ENCODE assay signal across 8 cellular contexts in genomic region chr12:49129332-49130150, GRCh38. TPM values are rescaled to one million over a fixed set of nuclear protein-coding genes. Genes with fewer than 3 reads are reported as not detected.
DNase-seq lines count a peak whose midpoint lies in the region; ATAC-seq and TF ChIP-seq lines count a peak whose summit lies in the region.

No MANE protein-coding gene starts in this region.

- TF ChIP-seq CTCF in body of pancreas (IDR thresholded peaks at IDR 0.05) = no peak
- no peak for TF ChIP-seq CTCF in lower leg skin (IDR thresholded peaks at IDR 0.05)
- TF ChIP-seq CTCF in transverse colon (IDR thresholded peaks at IDR 0.05) = no peak
- TF ChIP-seq CTCF in GM10266 (IDR thresholded peaks at IDR 0.05; ENCODE audit: control insufficient read depth, insufficient read depth, low read depth, missing control alignments) = no peak

- no peak for TF ChIP-seq EP300 in transverse colon (IDR thresholded peaks at IDR 0.05; ENCODE audit: low read depth)

- H3K36me3 ChIP-seq in body of pancreas (replicated peaks in 1 of 2; ENCODE audit: insufficient read depth in 1 of 2, low read depth in 2 of 2) (peaks cover 7 to 11% of the 10 kb centered on the region in 2 donors), transverse colon (peaks cover 0 to 18% (median 5%) of the 10 kb centered on the region in 4 donors)

- H3K4me1 ChIP-seq in body of pancreas (peaks cover 31% of the 10 kb centered on the region), transverse colon (peaks cover 11 to 33% (median 19%) of the 10 kb centered on the region in 4 donors)

- H3K9me3 ChIP-seq in body of pancreas = no peaks in the 10 kb centered on the region
- H3K9me3 ChIP-seq in transverse colon = no peaks in the 10 kb centered on the region

- H3K27me3 ChIP-seq in body of pancreas (no peaks in the 10 kb centered on the region), transverse colon (no peaks in the 10 kb centered on the region)

- H3K4me3 ChIP-seq in body of pancreas (peak overlapping the region in 1 of 2 donors; percentile 96), lower leg skin (ENCODE audit: low read depth, poor library complexity, severe bottlenecking) (peak overlapping the region; percentile 98), transverse colon (peak overlapping the region in 3 of 4 donors; percentile 84 to 94 (median 90))

- TF ChIP-seq POLR2A in body of pancreas (IDR thresholded peaks at IDR 0.05) = no peak
- no peak for TF ChIP-seq POLR2A in lower leg skin (IDR thresholded peaks at IDR 0.05)
- TF ChIP-seq POLR2A in transverse colon (IDR thresholded peaks at IDR 0.05) = no peak

- ATAC-seq in body of pancreas (no peak), HG03159 (IDR thresholded peaks at IDR 0.05; ENCODE audit: unreplicated experiment) (no peak)

- DNase-seq in activated effector memory CD4-positive, alpha-beta T cell treated with anti-CD3 and anti-CD28 coated beads, Interleukin-2, amount 50 U/mL, for 16 hours = peak; percentile 69
- no peak for DNase-seq in activated effector memory CD4-positive, alpha-beta T cell treated with Interleukin-2 at 50 U/mL for 16 hours
- DNase-seq in body of pancreas (peak in 2 of 4 donors; percentile 7 to 17), lower leg skin (ENCODE audit: low spot score in 2 of 2) (no peak), transverse colon (no peak), NCI-H1436 treated with DMSO at 0.1 percent for 48 hours (lab: John Stamatoyannopoulos, UW) (no peak), GM10266 (ENCODE audit: extremely low spot score) (no peak)

- in situ Hi-C loops in transverse colon (cut with MboI; ENCODE audit: low pct_ligation_motif_present in 1 of 4, low pct_unique_long_range_greater_than_20kb in 1 of 4, low sequenced_read_pairs in 3 of 4) = loop anchor here in 1 of 4 donors (10.0 kb wide), 1 partner anchor 65 kb away; the partner anchor contains the start of genes KMT2D and RHEBL1

- 53 to 66% methylated on average over 13 to 18 of the region's 18 CpGs for WGBS in body of pancreas, 2 donors
- WGBS in lower leg skin, 2 donors = 33 to 38% methylated on average over 18 of the region's 18 CpGs
- 13 to 43% methylated on average over 6 to 18 of the region's 18 CpGs for WGBS in transverse colon (ENCODE audit: low coverage in 1 of 2), 2 donors

- H3K27ac ChIP-seq in body of pancreas (peak overlapping the region in 3 of 4 donors; percentile 92 to 99 (median 98)), transverse colon (peak overlapping the region; percentile 98 to 100 (median 100))

- intact Hi-C loops in body of pancreas (cut with DNase I) (no loop called here), lower leg skin (cut with DNase I; ENCODE audit: low total_unique reads) (no loop called here), transverse colon (cut with DNase I; ENCODE audit: low total_unique reads) (loop anchor here (5.0 to 10.0 kb wide), 2 partner anchors 58 to 65 kb away; partner anchors contain the start of genes KMT2D, RHEBL1 and TUBA1A)

RNA-seq across cellular contexts. Expression of gene TUBA1B, which starts 1.7 kb away (rescaled TPM):
- 100 to 1,000 TPM; 121 to 165 TPM for total RNA-seq in body of pancreas
- 100 to 1,000 TPM; 199 to 347 (median 240) TPM for total RNA-seq in lower leg skin
- 100 to 1,000 TPM; 219 to 390 (median 319) TPM for total RNA-seq in transverse colon

RNA-seq across cellular contexts. Expression of gene LMBR1L, which starts 18.9 kb away (rescaled TPM):
- 10 to 100 TPM; 40.7 to 53.7 TPM for total RNA-seq in body of pancreas
- total RNA-seq in lower leg skin = 100 to 1,000 TPM in 1 of 4 donors, 10 to 100 TPM in 3; 39.7 to 129 (median 49.4) TPM
- total RNA-seq in transverse colon = 100 to 1,000 TPM in 1 of 4 donors, 10 to 100 TPM in 3; 72.6 to 125 (median 82.1) TPM

RNA-seq across cellular contexts. Expression of gene DHH, which starts 34.9 kb away (rescaled TPM):
- total RNA-seq in body of pancreas (not detected), lower leg skin (under 1 TPM in 3 of 4 donors, not detected in 1; 0.23 to 0.45 (median 0.29) TPM), transverse colon (under 1 TPM in 2 of 4 donors, not detected in 2; 0.27 to 0.32 TPM)

RNA-seq across cellular contexts. Expression of gene TUBA1A, which starts 59.3 kb away (rescaled TPM):
- total RNA-seq in body of pancreas = 10 to 100 TPM; 36.6 to 44.5 TPM
- total RNA-seq in lower leg skin = 100 to 1,000 TPM in 2 of 4 donors, 10 to 100 TPM in 2; 68.0 to 137 (median 108) TPM
- 100 to 1,000 TPM in 2 of 4 donors, 10 to 100 TPM in 2; 77.1 to 201 (median 92.6) TPM for total RNA-seq in transverse colon

RNA-seq across cellular contexts. Expression of gene RHEBL1, which starts 59.8 kb away (rescaled TPM):
- total RNA-seq in body of pancreas = not detected
- total RNA-seq in lower leg skin = 1 to 10 TPM; 1.4 to 2.1 (median 1.9) TPM
- total RNA-seq in transverse colon = not detected
